1 cellular context compared by ENCODE assay signal in genomic region chr17:81822996-81823799, GRCh38.
TF ChIP-seq lines count a peak whose summit lies in the region.

No MANE protein-coding gene starts in this region.

TF ChIP-seq in K562, 482 proteins besides CTCF, POLR2A, EP300 and RAD21:
- TF ChIP-seq POLR2G (IDR thresholded peaks at IDR 0.05; ENCODE audit: low read depth, low read length), result 0 out of 2 replicates have a peak, but pooled peaks have one; percentile 8
- no peak for TF ChIP-seq ZBTB26 (CRISPR knock-in tag; IDR thresholded peaks at IDR 0.05)
- TF ChIP-seq SRSF3 (IDR thresholded peaks at IDR 0.05; ENCODE audit: insufficient read depth, low read length), result no peak
- no peak for TF ChIP-seq ATF6 (CRISPR knock-in tag; IDR thresholded peaks at IDR 0.05)
- no peak for TF ChIP-seq PREB (CRISPR knock-in tag; IDR thresholded peaks at IDR 0.05)
TF ChIP-seq in K562: peak in this region for 1.
